In genomic region chr19:23790641-23791488, GRCh38 we compare ENCODE assay signal across 2 cellular contexts.
TF ChIP-seq lines count a peak whose summit lies in the region.

No MANE protein-coding gene starts in this region.

TF ChIP-seq in GM23338, 12 proteins besides CTCF, POLR2A, EP300 and RAD21:
- no peak for TF ChIP-seq ETS1 (IDR thresholded peaks at IDR 0.05)
- no peak for TF ChIP-seq JUNB (IDR thresholded peaks at IDR 0.05; ENCODE audit: unreplicated experiment)
- TF ChIP-seq EZH2 (IDR thresholded peaks at IDR 0.05; ENCODE audit: low read depth, unreplicated experiment), result no peak
- no peak for TF ChIP-seq ZNF331 (CRISPR knock-in tag; IDR thresholded peaks at IDR 0.05; ENCODE audit: low read depth)
- no peak for TF ChIP-seq CREB1 (CRISPR knock-in tag; IDR thresholded peaks at IDR 0.05; ENCODE audit: low read depth)

TF ChIP-seq in H1, 55 proteins besides CTCF, POLR2A, EP300 and RAD21:
- TF ChIP-seq CHD7 (IDR thresholded peaks at IDR 0.05; ENCODE audit: insufficient replicate concordance, low read length) (no peak), GABPA (IDR thresholded peaks at IDR 0.05; ENCODE audit: borderline replicate concordance, insufficient read depth, low read length) (no peak)
